1 cellular context compared by ENCODE assay signal in the genomic region with DNA sequence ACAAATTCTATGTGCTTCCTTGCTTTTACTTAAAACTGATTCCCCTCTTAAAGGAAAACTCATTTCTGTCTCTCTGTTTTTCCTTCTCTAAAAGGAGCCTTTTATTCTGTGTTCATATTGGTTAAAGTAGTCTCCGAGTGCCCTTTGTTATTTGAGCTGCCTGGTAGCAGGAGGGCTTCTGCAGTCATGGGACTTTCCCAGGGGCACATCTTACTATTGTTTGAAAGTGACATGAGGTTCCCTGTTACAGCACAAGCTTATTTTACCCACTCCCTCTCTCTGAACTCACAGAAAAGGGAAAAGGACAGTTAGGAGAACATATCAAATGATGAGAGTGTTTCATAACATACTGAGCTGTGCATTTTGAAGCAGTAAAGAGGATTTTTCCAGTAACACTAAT.
TF ChIP-seq lines count a peak whose summit lies in the region.

No MANE protein-coding gene starts in this region.

TF ChIP-seq in H1, 55 proteins besides CTCF, POLR2A, EP300 and RAD21:
- no peak for TF ChIP-seq KDM4A (IDR thresholded peaks at IDR 0.05; ENCODE audit: low read depth, low read length, severe bottlenecking)
- TF ChIP-seq MAFK (IDR thresholded peaks at IDR 0.05; ENCODE audit: low read depth, low read length) = no peak
- TF ChIP-seq TAF1 (IDR thresholded peaks at IDR 0.05; ENCODE audit: low read depth, low read length) = no peak
- TF ChIP-seq SP1 (IDR thresholded peaks at IDR 0.05; ENCODE audit: low read depth, low read length) = no peak
- TF ChIP-seq BCL11A (IDR thresholded peaks at IDR 0.05; ENCODE audit: low read depth in 2 of 2, low read length in 2 of 2) = no peak
- TF ChIP-seq CHD1 (IDR thresholded peaks at IDR 0.05; ENCODE audit: low read depth, low read length) = no peak
